Comparison of ENCODE assay signal across 8 cellular contexts in the genomic region with DNA sequence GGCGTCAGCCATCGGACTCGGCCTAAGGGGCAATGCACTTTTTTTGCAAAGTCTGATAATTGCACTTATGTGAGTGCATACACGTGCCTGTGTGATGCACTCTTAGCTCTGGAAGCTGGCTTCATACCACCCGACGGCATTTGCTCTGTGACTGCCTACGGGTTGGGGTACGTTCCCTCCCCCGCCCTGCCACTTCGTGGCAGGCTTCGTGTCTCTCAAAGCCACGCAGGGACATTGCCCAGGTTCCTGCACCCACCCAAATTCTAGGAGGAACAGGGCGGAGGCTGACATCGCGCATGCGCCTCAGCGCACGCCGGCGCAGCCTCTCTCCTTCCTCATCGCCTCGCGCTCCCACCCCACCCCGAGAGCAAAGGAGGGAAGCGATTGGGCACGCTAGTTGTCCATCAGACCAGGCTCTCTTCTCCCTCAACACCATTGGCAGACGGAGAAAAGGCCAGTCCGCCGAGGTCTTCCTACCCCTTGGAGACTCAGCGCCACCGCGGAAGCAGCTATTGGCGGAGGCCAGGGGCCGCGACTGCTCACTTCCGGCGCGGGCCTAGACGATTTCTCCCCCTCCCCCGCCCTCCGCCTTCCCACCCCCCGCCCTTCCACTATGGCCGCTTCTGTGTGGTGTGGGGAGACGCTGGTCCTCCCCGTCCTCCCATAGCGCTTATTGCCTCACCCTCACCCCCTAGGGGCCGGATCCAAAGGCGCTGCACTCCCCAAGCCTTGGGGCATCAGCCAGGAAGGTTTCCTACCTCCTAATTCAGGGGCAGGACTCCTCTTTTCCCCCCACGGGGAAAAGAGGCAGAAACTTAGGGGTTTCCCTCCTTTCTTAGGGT. TPM values are rescaled to one million over a fixed set of nuclear protein-coding genes. Genes with fewer than 3 reads are reported as not detected.
DNase-seq lines count a peak whose midpoint lies in the region; ATAC-seq and TF ChIP-seq lines count a peak whose summit lies in the region.

A gene with protein sequence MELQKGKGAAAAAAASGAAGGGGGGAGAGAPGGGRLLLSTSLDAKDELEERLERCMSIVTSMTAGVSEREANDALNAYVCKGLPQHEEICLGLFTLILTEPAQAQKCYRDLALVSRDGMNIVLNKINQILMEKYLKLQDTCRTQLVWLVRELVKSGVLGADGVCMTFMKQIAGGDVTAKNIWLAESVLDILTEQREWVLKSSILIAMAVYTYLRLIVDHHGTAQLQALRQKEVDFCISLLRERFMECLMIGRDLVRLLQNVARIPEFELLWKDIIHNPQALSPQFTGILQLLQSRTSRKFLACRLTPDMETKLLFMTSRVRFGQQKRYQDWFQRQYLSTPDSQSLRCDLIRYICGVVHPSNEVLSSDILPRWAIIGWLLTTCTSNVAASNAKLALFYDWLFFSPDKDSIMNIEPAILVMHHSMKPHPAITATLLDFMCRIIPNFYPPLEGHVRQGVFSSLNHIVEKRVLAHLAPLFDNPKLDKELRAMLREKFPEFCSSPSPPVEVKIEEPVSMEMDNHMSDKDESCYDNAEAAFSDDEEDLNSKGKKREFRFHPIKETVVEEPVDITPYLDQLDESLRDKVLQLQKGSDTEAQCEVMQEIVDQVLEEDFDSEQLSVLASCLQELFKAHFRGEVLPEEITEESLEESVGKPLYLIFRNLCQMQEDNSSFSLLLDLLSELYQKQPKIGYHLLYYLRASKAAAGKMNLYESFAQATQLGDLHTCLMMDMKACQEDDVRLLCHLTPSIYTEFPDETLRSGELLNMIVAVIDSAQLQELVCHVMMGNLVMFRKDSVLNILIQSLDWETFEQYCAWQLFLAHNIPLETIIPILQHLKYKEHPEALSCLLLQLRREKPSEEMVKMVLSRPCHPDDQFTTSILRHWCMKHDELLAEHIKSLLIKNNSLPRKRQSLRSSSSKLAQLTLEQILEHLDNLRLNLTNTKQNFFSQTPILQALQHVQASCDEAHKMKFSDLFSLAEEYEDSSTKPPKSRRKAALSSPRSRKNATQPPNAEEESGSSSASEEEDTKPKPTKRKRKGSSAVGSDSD (plus strand): TSS at position 588 of the 842 bp plus-strand sequence. CDS start 585 bp downstream, outside the sequence.

- TF ChIP-seq CTCF in GM10248 (IDR thresholded peaks at IDR 0.05; ENCODE audit: control extremely low read depth, extremely low read depth, low read depth, missing control alignments): no peak

- POLR2A ChIA-PET in GM10248 (lab: Yijun Ruan, JAX): interaction anchor here (0.5 to 0.6 kb wide), 3 partner anchors 11 to 187 kb away, joined by 3 to 5 read pairs (median 3); no protein-coding TSS in a partner anchor

- H3K27ac Mint-ChIP-seq in activated naive CD4-positive, alpha-beta T cell treated with anti-CD3 and anti-CD28 coated beads, Interleukin-2, amount 50 U/mL, for 72 hours: peak within 1 kb of the TSS; percentile 91 to 93

- peaks cover 6 to 11% of the 10 kb centered on the region in 2 donors for H3K36me3 Mint-ChIP-seq in activated naive CD4-positive, alpha-beta T cell treated with anti-CD3 and anti-CD28 coated beads, Interleukin-2, amount 50 U/mL, for 72 hours

- peak; percentile 94 for ATAC-seq in HG02610 (IDR thresholded peaks at IDR 0.05; ENCODE audit: unreplicated experiment)
- ATAC-seq in activated naive CD4-positive, alpha-beta T cell treated with anti-CD3 and anti-CD28 coated beads, Interleukin-2, amount 50 U/mL, for 72 hours: peak; percentile 97 to 99

- DNase-seq in GM10248 (ENCODE audit: extremely low spot score): peak; percentile 99
- DNase-seq in NCI-H1092 treated with DMSO at 0.1 percent for 48 hours (lab: John Stamatoyannopoulos, UW): peak; percentile 100
- DNase-seq in SKM-1 (lab: John Stamatoyannopoulos, UW; ENCODE audit: unreplicated experiment): peak; percentile 100
- peak; percentile 96 to 100 for DNase-seq in activated naive CD4-positive, alpha-beta T cell treated with anti-CD3 and anti-CD28 coated beads, Interleukin-2, amount 50 U/mL, for 72 hours (ENCODE audit: low spot score in 2 of 2)
- DNase-seq in glomerular endothelial cell (ENCODE audit: extremely low read depth, low read depth, low spot score): peak; percentile 97
- DNase-seq in occipital lobe (lab: John Stamatoyannopoulos, UW): peak; percentile 100

- CTCF ChIA-PET in GM10248 (lab: Yijun Ruan, JAX): interaction anchor here (0.6 to 1.6 kb wide), 7 partner anchors 11 to 56 kb away, joined by 3 to 5 read pairs (median 4); no protein-coding TSS in a partner anchor

- peak within 1 kb of the TSS; percentile 97 for H3K27ac ChIP-seq in temporal lobe (ENCODE audit: low read depth, low read length)

- no peaks in the 10 kb centered on the region for H3K9me3 Mint-ChIP-seq in activated naive CD4-positive, alpha-beta T cell treated with anti-CD3 and anti-CD28 coated beads, Interleukin-2, amount 50 U/mL, for 72 hours

RNA-seq across cellular contexts. Expression of the gene that starts here (rescaled TPM):
- total RNA-seq in activated naive CD4-positive, alpha-beta T cell treated with anti-CD3 and anti-CD28 coated beads, Interleukin-2, amount 50 U/mL, for 72 hours: 10 to 100 TPM; 58.2 to 64.9 TPM
- total RNA-seq in glomerular endothelial cell: 40.3 and 48.9 TPM in 2 replicates
- 33.2 TPM for total RNA-seq in occipital lobe
- total RNA-seq in temporal lobe: 32.2 TPM

Comparison
In these comparisons a context has a peak if more than half of its experiments do, and no peak if none do; other contexts are left out.
1. Peak in every context shown above with its lines: DNase-seq, ATAC-seq and H3K27ac ChIP-seq.